1 cellular context compared by ENCODE assay signal in the genomic region with DNA sequence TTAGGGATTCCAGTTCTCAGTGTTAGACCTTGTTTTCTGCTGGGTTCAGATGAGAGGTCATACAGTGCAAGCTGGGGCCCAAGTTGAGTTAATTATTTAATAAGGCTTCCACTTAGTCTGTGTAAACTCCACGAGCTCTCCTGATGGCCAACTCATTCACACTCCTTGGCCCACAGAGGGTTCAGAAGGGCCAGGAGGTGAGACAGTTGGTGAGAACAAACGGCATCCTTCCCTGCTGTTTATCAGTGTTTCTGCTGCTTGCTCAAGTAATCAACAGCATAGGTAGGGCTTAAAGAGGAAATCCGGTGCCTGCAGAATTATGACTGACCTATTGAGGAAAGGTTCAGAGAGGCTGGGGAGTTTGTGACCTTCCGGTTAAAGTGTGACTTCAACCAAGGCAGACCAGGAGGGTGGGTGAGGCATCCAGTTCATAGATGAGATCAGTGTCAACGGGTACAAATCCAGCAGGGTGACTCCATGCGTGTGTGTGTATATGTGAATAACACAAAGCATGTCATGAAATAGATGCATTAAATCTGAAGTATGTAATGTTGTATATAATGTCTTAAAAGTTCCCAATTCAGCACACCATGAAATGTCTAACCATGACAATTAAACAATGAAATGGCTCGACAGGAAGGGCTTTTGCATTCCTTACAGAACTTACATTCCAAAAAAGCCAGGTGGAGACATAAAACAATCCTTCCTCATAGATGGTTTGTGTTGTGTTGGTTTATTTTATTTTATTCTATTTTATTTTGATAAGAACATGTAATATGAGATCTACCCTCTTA.
TF ChIP-seq lines count a peak whose summit lies in the region.

No MANE protein-coding gene starts in this region.

TF ChIP-seq in HepG2, 621 proteins besides CTCF, POLR2A, EP300 and RAD21 (continued from another document and continues in another):
- TF ChIP-seq NR2F2 (IDR thresholded peaks at IDR 0.05; ENCODE audit: borderline replicate concordance, low read depth), result peak; percentile 97
- peak; percentile 95 for TF ChIP-seq ZNF337 (CRISPR knock-in tag; IDR thresholded peaks at IDR 0.05; ENCODE audit: borderline replicate concordance, low read depth)
- no peak for TF ChIP-seq ZNF563 (CRISPR knock-in tag; IDR thresholded peaks at IDR 0.05)
- TF ChIP-seq ATRX (CRISPR knock-in tag; IDR thresholded peaks at IDR 0.05; ENCODE audit: borderline replicate concordance), result no peak
- TF ChIP-seq, protein P1, sequence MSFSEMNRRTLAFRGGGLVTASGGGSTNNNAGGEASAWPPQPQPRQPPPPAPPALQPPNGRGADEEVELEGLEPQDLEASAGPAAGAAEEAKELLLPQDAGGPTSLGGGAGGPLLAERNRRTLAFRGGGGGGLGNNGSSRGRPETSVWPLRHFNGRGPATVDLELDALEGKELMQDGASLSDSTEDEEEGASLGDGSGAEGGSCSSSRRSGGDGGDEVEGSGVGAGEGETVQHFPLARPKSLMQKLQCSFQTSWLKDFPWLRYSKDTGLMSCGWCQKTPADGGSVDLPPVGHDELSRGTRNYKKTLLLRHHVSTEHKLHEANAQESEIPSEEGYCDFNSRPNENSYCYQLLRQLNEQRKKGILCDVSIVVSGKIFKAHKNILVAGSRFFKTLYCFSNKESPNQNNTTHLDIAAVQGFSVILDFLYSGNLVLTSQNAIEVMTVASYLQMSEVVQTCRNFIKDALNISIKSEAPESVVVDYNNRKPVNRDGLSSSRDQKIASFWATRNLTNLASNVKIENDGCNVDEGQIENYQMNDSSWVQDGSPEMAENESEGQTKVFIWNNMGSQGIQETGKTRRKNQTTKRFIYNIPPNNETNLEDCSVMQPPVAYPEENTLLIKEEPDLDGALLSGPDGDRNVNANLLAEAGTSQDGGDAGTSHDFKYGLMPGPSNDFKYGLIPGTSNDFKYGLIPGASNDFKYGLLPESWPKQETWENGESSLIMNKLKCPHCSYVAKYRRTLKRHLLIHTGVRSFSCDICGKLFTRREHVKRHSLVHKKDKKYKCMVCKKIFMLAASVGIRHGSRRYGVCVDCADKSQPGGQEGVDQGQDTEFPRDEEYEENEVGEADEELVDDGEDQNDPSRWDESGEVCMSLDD (CRISPR knock-in tag; IDR thresholded peaks at IDR 0.05; ENCODE audit: borderline replicate concordance), result no peak
- TF ChIP-seq SRF (IDR thresholded peaks at IDR 0.05; ENCODE audit: low read depth, low read length), result peak; percentile 69
- 0 out of 2 replicates have a peak, but pooled peaks have one; percentile 43 for TF ChIP-seq ZNF101 (CRISPR knock-in tag; IDR thresholded peaks at IDR 0.05; ENCODE audit: borderline replicate concordance, low read depth)
- TF ChIP-seq ATF7 (IDR thresholded peaks at IDR 0.05), result no peak
- TF ChIP-seq ATF7 (CRISPR knock-in tag; IDR thresholded peaks at IDR 0.05), result peak; percentile 89
- TF ChIP-seq ZFYVE20 (CRISPR knock-in tag; IDR thresholded peaks at IDR 0.05; ENCODE audit: borderline replicate concordance, low read depth), result no peak
- TF ChIP-seq MEIS1 (CRISPR knock-in tag; IDR thresholded peaks at IDR 0.05; ENCODE audit: borderline replicate concordance), result peak; percentile 71; the same call in 1 of the 2 replicates
- TF ChIP-seq CHD4 (IDR thresholded peaks at IDR 0.05; ENCODE audit: borderline replicate concordance, low read length), result 0 out of 2 replicates have a peak, but pooled peaks have one; percentile 70
- TF ChIP-seq, protein P2, sequence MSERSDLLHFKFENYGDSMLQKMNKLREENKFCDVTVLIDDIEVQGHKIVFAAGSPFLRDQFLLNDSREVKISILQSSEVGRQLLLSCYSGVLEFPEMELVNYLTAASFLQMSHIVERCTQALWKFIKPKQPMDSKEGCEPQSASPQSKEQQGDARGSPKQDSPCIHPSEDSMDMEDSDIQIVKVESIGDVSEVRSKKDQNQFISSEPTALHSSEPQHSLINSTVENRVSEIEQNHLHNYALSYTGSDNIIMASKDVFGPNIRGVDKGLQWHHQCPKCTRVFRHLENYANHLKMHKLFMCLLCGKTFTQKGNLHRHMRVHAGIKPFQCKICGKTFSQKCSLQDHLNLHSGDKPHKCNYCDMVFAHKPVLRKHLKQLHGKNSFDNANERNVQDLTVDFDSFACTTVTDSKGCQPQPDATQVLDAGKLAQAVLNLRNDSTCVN (CRISPR knock-in tag; IDR thresholded peaks at IDR 0.05; ENCODE audit: borderline replicate concordance), result peak; percentile 85; the same call in 1 of the 2 replicates
- TF ChIP-seq ZNF263 (CRISPR knock-in tag; IDR thresholded peaks at IDR 0.05), result peak; percentile 49; the same call in 1 of the 2 replicates
- no peak for TF ChIP-seq GPN1 (CRISPR knock-in tag; IDR thresholded peaks at IDR 0.05; ENCODE audit: borderline replicate concordance)
- TF ChIP-seq ZNF589 (CRISPR knock-in tag; conservative IDR thresholded peaks at IDR 0.05), result 0 out of 2 replicates have a peak, but pooled peaks have one; percentile 65
- peak; percentile 33; the same call in 1 of the 2 replicates for TF ChIP-seq CREB1 (IDR thresholded peaks at IDR 0.05)
- peak; percentile 90 for TF ChIP-seq CREB1 (CRISPR knock-in tag; IDR thresholded peaks at IDR 0.05)
- TF ChIP-seq KAT2B (IDR thresholded peaks at IDR 0.05; ENCODE audit: borderline replicate concordance, low read depth, low read length), result no peak
- peak; percentile 91; the same call in 1 of the 2 replicates for TF ChIP-seq ARHGAP35 (CRISPR knock-in tag; IDR thresholded peaks at IDR 0.05; ENCODE audit: borderline replicate concordance)
- no peak for TF ChIP-seq RAD51 (IDR thresholded peaks at IDR 0.05; ENCODE audit: borderline replicate concordance)
- TF ChIP-seq BRD4 (CRISPR knock-in tag; IDR thresholded peaks at IDR 0.05), result no peak; the same call in none of the 2 replicates
- TF ChIP-seq, protein P3, sequence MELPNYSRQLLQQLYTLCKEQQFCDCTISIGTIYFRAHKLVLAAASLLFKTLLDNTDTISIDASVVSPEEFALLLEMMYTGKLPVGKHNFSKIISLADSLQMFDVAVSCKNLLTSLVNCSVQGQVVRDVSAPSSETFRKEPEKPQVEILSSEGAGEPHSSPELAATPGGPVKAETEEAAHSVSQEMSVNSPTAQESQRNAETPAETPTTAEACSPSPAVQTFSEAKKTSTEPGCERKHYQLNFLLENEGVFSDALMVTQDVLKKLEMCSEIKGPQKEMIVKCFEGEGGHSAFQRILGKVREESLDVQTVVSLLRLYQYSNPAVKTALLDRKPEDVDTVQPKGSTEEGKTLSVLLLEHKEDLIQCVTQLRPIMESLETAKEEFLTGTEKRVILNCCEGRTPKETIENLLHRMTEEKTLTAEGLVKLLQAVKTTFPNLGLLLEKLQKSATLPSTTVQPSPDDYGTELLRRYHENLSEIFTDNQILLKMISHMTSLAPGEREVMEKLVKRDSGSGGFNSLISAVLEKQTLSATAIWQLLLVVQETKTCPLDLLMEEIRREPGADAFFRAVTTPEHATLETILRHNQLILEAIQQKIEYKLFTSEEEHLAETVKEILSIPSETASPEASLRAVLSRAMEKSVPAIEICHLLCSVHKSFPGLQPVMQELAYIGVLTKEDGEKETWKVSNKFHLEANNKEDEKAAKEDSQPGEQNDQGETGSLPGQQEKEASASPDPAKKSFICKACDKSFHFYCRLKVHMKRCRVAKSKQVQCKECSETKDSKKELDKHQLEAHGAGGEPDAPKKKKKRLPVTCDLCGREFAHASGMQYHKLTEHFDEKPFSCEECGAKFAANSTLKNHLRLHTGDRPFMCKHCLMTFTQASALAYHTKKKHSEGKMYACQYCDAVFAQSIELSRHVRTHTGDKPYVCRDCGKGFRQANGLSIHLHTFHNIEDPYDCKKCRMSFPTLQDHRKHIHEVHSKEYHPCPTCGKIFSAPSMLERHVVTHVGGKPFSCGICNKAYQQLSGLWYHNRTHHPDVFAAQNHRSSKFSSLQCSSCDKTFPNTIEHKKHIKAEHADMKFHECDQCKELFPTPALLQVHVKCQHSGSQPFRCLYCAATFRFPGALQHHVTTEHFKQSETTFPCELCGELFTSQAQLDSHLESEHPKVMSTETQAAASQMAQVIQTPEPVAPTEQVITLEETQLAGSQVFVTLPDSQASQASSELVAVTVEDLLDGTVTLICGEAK (IDR thresholded peaks at IDR 0.05), result no peak
- TF ChIP-seq, protein P3 (CRISPR knock-in tag; IDR thresholded peaks at IDR 0.05), result peak; percentile 85; the same call in 1 of the 2 replicates
- peak; percentile 59; the same call in 1 of the 2 replicates for TF ChIP-seq DR1 (CRISPR knock-in tag; IDR thresholded peaks at IDR 0.05)
- TF ChIP-seq, protein P4, sequence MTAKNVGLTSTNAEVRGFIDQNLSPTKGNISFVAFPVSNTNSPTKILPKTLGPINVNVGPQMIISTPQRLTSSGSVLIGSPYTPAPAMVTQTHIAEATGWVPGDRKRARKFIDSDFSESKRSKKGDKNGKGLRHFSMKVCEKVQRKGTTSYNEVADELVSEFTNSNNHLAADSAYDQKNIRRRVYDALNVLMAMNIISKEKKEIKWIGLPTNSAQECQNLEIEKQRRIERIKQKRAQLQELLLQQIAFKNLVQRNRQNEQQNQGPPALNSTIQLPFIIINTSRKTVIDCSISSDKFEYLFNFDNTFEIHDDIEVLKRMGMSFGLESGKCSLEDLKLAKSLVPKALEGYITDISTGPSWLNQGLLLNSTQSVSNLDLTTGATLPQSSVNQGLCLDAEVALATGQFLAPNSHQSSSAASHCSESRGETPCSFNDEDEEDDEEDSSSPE (CRISPR knock-in tag; IDR thresholded peaks at IDR 0.05), result no peak; the same call in 1 of the 2 replicates
- TF ChIP-seq, protein P5, sequence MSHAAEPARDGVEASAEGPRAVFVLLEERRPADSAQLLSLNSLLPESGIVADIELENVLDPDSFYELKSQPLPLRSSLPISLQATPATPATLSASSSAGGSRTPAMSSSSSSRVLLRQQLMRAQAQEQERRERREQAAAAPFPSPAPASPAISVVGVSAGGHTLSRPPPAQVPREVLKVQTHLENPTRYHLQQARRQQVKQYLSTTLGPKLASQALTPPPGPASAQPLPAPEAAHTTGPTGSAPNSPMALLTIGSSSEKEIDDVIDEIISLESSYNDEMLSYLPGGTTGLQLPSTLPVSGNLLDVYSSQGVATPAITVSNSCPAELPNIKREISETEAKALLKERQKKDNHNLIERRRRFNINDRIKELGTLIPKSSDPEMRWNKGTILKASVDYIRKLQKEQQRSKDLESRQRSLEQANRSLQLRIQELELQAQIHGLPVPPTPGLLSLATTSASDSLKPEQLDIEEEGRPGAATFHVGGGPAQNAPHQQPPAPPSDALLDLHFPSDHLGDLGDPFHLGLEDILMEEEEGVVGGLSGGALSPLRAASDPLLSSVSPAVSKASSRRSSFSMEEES (CRISPR knock-in tag; IDR thresholded peaks at IDR 0.05), result peak; percentile 88
- peak; percentile 57; the same call in 1 of the 2 replicates for TF ChIP-seq ZBTB7A (CRISPR knock-in tag; IDR thresholded peaks at IDR 0.05)
- peak; percentile 72 for TF ChIP-seq ZFX (CRISPR knock-in tag; IDR thresholded peaks at IDR 0.05; ENCODE audit: low read depth)
- TF ChIP-seq, protein P6, sequence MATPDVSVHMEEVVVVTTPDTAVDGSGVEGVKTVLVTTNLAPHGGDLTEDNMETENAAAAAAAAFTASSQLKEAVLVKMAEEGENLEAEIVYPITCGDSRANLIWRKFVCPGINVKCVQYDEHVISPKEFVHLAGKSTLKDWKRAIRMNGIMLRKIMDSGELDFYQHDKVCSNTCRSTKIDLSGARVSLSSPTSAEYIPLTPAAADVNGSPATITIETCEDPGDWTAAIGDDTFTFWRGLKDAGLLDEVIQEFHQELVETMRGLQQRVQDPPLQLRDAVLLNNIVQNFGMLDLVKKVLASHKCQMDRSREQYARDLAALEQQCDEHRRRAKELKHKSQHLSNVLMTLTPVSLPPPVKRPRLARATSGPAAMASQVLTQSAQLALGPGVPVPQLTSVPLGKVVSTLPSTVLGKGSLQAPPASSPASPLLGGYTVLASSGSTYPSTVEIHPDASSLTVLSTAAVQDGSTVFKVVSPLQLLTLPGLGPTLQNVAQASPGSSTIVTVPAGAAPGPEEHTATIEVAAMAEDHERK (CRISPR knock-in tag; IDR thresholded peaks at IDR 0.05; ENCODE audit: low read depth), result peak; percentile 25; the same call in 1 of the 2 replicates
- TF ChIP-seq ZNF33B (CRISPR knock-in tag; IDR thresholded peaks at IDR 0.05), result peak; percentile 95
- TF ChIP-seq RELA (CRISPR knock-in tag; IDR thresholded peaks at IDR 0.05), result no peak
- TF ChIP-seq, protein P7, sequence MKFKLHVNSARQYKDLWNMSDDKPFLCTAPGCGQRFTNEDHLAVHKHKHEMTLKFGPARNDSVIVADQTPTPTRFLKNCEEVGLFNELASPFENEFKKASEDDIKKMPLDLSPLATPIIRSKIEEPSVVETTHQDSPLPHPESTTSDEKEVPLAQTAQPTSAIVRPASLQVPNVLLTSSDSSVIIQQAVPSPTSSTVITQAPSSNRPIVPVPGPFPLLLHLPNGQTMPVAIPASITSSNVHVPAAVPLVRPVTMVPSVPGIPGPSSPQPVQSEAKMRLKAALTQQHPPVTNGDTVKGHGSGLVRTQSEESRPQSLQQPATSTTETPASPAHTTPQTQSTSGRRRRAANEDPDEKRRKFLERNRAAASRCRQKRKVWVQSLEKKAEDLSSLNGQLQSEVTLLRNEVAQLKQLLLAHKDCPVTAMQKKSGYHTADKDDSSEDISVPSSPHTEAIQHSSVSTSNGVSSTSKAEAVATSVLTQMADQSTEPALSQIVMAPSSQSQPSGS (CRISPR knock-in tag; IDR thresholded peaks at IDR 0.05), result peak; percentile 91
- no peak for TF ChIP-seq HOXD1 (CRISPR knock-in tag; IDR thresholded peaks at IDR 0.05)
- no peak; the same call in 1 of the 2 replicates for TF ChIP-seq KAT7 (CRISPR knock-in tag; IDR thresholded peaks at IDR 0.05; ENCODE audit: borderline replicate concordance)
